In the genomic region with DNA sequence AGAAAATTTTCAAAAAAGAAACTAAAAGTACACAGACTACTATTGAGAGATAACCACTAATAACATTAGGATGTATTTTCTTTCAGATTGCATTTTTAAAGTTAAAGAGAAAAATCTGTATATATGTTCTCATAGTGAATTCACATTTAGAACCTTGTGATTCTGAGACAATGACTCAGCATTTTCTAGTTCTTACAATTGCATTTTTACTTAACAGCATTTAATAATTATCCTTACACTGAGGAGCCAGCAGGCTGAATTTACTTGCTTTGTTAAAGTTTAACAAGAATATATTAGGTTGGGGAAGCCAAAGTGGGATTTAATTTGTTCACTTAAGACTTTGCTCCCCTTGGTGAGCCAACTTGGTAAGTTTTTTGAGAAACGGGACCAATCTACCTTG, we compare ENCODE assay signal across 13 cellular contexts. TPM values are rescaled to one million over a fixed set of nuclear protein-coding genes. Genes with fewer than 3 reads are reported as not detected.
DNase-seq lines count a peak whose midpoint lies in the region; ATAC-seq, FAIRE-seq and TF ChIP-seq lines count a peak whose summit lies in the region.
"Had no signal": no experiment of that assay in that cellular context is flagged by ENCODE, and none has a peak within 500 bp of the region (broad histone marks: within the 10 kb centered on the region; RNA-seq: fewer than 3 reads in every experiment).

No MANE protein-coding gene starts in this region.

- H3K9ac ChIP-seq in GM12878 (ENCODE audit: control insufficient read depth, insufficient read depth, low read length), result no peak overlapping the region
- no peak overlapping the region for H3K9ac ChIP-seq in keratinocyte (ENCODE audit: control insufficient read depth, extremely low read depth, insufficient read depth, low read length)

- H3K4me1 Mint-ChIP-seq in activated naive CD4-positive, alpha-beta T cell treated with anti-CD3 and anti-CD28 coated beads, Interleukin-2, amount 50 U/mL, for 24 hours, result peaks cover 28% of the 10 kb centered on the region

- H3K79me2 ChIP-seq in GM12878 (ENCODE audit: control insufficient read depth, insufficient read depth, low read length) (peaks cover 1% of the 10 kb centered on the region; the same call in 1 of the 2 replicates), keratinocyte (ENCODE audit: control insufficient read depth, insufficient read depth, low read length) (peaks cover 87% of the 10 kb centered on the region)

- no peak for ATAC-seq in activated naive CD4-positive, alpha-beta T cell treated with anti-CD3 and anti-CD28 coated beads, Interleukin-2, amount 50 U/mL, for 72 hours
- ATAC-seq in GM12878 (no peak), HG03342 (IDR thresholded peaks at IDR 0.05; ENCODE audit: unreplicated experiment) (no peak)

- H3K9me3 Mint-ChIP-seq in activated naive CD4-positive, alpha-beta T cell treated with anti-CD3 and anti-CD28 coated beads, Interleukin-2, amount 50 U/mL, for 24 hours, result no peaks in the 10 kb centered on the region
- no peaks in the 10 kb centered on the region for H3K9me3 Mint-ChIP-seq in activated naive CD4-positive, alpha-beta T cell treated with anti-CD3 and anti-CD28 coated beads, Interleukin-2, amount 50 U/mL, for 72 hours

- no peak overlapping the region for H3K4me3 Mint-ChIP-seq in activated naive CD4-positive, alpha-beta T cell treated with anti-CD3 and anti-CD28 coated beads, Interleukin-2, amount 50 U/mL, for 24 hours

- no peak for TF ChIP-seq RAD21 in GM12878 (IDR thresholded peaks at IDR 0.05; ENCODE audit: insufficient read depth, low read depth, low read length)

- H3K9me3 ChIP-seq in GM12878 (replicated peaks; ENCODE audit: control insufficient read depth, insufficient read depth, low read length), result no peaks in the 10 kb centered on the region
- H3K9me3 ChIP-seq in keratinocyte (ENCODE audit: control insufficient read depth, low read depth, low read length), result no peaks in the 10 kb centered on the region
- H3K9me3 ChIP-seq in thyroid gland, result no peaks in the 10 kb centered on the region

- TF ChIP-seq CTCF in GM12878 (IDR thresholded peaks at IDR 0.05 in 2 of 3, conservative IDR thresholded peaks at IDR 0.05 in 1 of 3; ENCODE audit: control insufficient read depth in 2 of 3, extremely low read depth in 1 of 3, insufficient read depth in 1 of 3, low read depth in 3 of 3, low read length in 3 of 3), result no peak
- no peak for TF ChIP-seq CTCF in keratinocyte (optimal IDR thresholded peaks at IDR 0.05 in 1 of 3, IDR thresholded peaks at IDR 0.05 in 1 of 3, conservative IDR thresholded peaks at IDR 0.05 in 1 of 3; ENCODE audit: extremely low read depth in 1 of 3, insufficient read depth in 2 of 3, low read length in 3 of 3)
- TF ChIP-seq CTCF in thyroid gland (IDR thresholded peaks at IDR 0.05), result no peak

- H3K27me3 Mint-ChIP-seq in activated naive CD4-positive, alpha-beta T cell treated with anti-CD3 and anti-CD28 coated beads, Interleukin-2, amount 50 U/mL, for 24 hours, result no peaks in the 10 kb centered on the region

- H3K4me3 ChIP-seq in GM12878, result no peak overlapping the region
- H3K4me3 ChIP-seq in keratinocyte (ENCODE audit: control insufficient read depth in 2 of 3, extremely low read depth in 1 of 3, insufficient read depth in 2 of 3, low read depth in 1 of 3, low read length in 3 of 3), result no peak overlapping the region
- H3K4me3 ChIP-seq in thyroid gland (replicated peaks in 1 of 3), result no peak overlapping the region

- peaks cover 3% of the 10 kb centered on the region; the same call in 1 of the 2 replicates for H3K4me1 ChIP-seq in GM12878 (ENCODE audit: control insufficient read depth, insufficient read depth, low read length)
- peaks cover 22% of the 10 kb centered on the region for H3K4me1 ChIP-seq in keratinocyte (ENCODE audit: control insufficient read depth, extremely low read depth, insufficient read depth, low read length)
- H3K4me1 ChIP-seq in thyroid gland, result peaks cover 14 to 23% of the 10 kb centered on the region in 2 donors

- H3K36me3 ChIP-seq in GM12878 (ENCODE audit: control insufficient read depth in 2 of 2, insufficient read depth in 2 of 2, low read length in 1 of 2) (no peaks in the 10 kb centered on the region), keratinocyte (ENCODE audit: control insufficient read depth in 2 of 2, extremely low read depth in 1 of 2, insufficient read depth in 2 of 2, low read length in 2 of 2) (no peaks in the 10 kb centered on the region), thyroid gland (no peaks in the 10 kb centered on the region)

- POLR2A ChIA-PET in GM12878 (lab: Charles Lee), result no interaction called here

- SMC1A ChIA-PET in GM12878 (lab: Charles Lee; ENCODE audit: uncharacterized antibody, unreplicated experiment), result interaction anchor here (0.6 kb wide), 2 partner anchors 94 to 1617 kb away, joined by 3 read pairs; no protein-coding TSS in a partner anchor

- H3K27me3 ChIP-seq in GM12878 (replicated peaks in 1 of 2; ENCODE audit: control insufficient read depth in 2 of 2, insufficient read depth in 2 of 2, low read length in 1 of 2) (no peaks in the 10 kb centered on the region), keratinocyte (ENCODE audit: control insufficient read depth, extremely low read depth, insufficient read depth, low read length) (no peaks in the 10 kb centered on the region), thyroid gland (no peaks in the 10 kb centered on the region)

- in situ Hi-C loops in GM12878 (cut with MboI), result no loop called here

- H3K9me1 ChIP-seq in keratinocyte (ENCODE audit: control insufficient read depth, extremely low read depth, insufficient read depth, low read length), result no peaks in the 10 kb centered on the region

- TF ChIP-seq POLR2A in GM12878 (IDR thresholded peaks at IDR 0.05; ENCODE audit: low read depth, low read length) (no peak), thyroid gland (IDR thresholded peaks at IDR 0.05) (no peak)

- CTCF ChIA-PET in GM12878 (lab: Yijun Ruan, JAX), result interaction anchor here (1.3 kb wide), 1 partner anchor 12 kb away, joined by 3 read pairs; no protein-coding TSS in a partner anchor

- H4K20me1 ChIP-seq in GM12878 (ENCODE audit: control insufficient read depth, insufficient read depth), result no peaks in the 10 kb centered on the region
- no peaks in the 10 kb centered on the region for H4K20me1 ChIP-seq in keratinocyte (ENCODE audit: control insufficient read depth, extremely low read depth, insufficient read depth, low read length)

- no TSS peak for BruUV-seq in GM12878 (replicated peaks; lab: Mats Ljungman, UMichigan)

- H3K27ac ChIP-seq in GM12878 (ENCODE audit: control insufficient read depth, insufficient read depth), result no peak overlapping the region
- peak overlapping the region; percentile 36 for H3K27ac ChIP-seq in keratinocyte (ENCODE audit: control insufficient read depth, insufficient read depth, low read length)
- H3K27ac ChIP-seq in thyroid gland, result peak overlapping the region; percentile 3 to 52 (median 23)

- TF ChIP-seq EP300 in GM12878 (IDR thresholded peaks at IDR 0.05; ENCODE audit: borderline replicate concordance in 1 of 2, control insufficient read depth in 1 of 2, low read depth in 2 of 2, low read length in 2 of 2), result no peak

- RAD21 ChIA-PET in GM12878 (lab: Charles Lee; ENCODE audit: unreplicated experiment), result no interaction called here

- 95% methylated on average over 1 of the region's 1 CpG for WGBS in GM12878 (ENCODE audit: insufficient coverage, insufficient replicate concordance, low lambda C conversion rate, missing lambda C conversion rate)
- 83 to 84% methylated on average over 1 of the region's 1 CpG for WGBS in thyroid gland, 2 donors

- dilution Hi-C loops in keratinocyte (cut with MboI; ENCODE audit: extremely low pct_ligation_motif_present, low sequenced_read_pairs), result no loop called here

- H3K4me2 ChIP-seq in GM12878 (ENCODE audit: control insufficient read depth, insufficient read depth) (no peak overlapping the region; the same call in 1 of the 2 replicates), keratinocyte (ENCODE audit: control insufficient read depth, extremely low read depth, insufficient read depth, low read depth, low read length) (no peak overlapping the region)

- no peaks in the 10 kb centered on the region for H3K36me3 Mint-ChIP-seq in activated naive CD4-positive, alpha-beta T cell treated with anti-CD3 and anti-CD28 coated beads, Interleukin-2, amount 50 U/mL, for 24 hours
- H3K36me3 Mint-ChIP-seq in activated naive CD4-positive, alpha-beta T cell treated with anti-CD3 and anti-CD28 coated beads, Interleukin-2, amount 50 U/mL, for 72 hours, result peaks cover 3% of the 10 kb centered on the region in 2 donors

- H2AFZ ChIP-seq in GM12878 (ENCODE audit: control insufficient read depth, low read depth, low read length) (no peak overlapping the region), keratinocyte (ENCODE audit: control insufficient read depth, low read length) (no peak overlapping the region)

- no peak for DNase-seq in activated naive CD4-positive, alpha-beta T cell treated with anti-CD3 and anti-CD28 coated beads, Interleukin-2, amount 50 U/mL, for 72 hours (ENCODE audit: low spot score in 2 of 2)
- DNase-seq in GM12878 (ENCODE audit: low read depth, low spot score) (no peak), keratinocyte (ENCODE audit: low read depth, low spot score) (no peak), thyroid gland (no peak), NOMO-1 treated with dmso at 0.1 percent for 144 hours (lab: John Stamatoyannopoulos, UW; ENCODE audit: unreplicated experiment) (no peak), SW480 (ENCODE audit: low spot score) (no peak)
- DNase-seq: cerebellar nuclear complex; hippocampal formation; KG1; NCI-H524; stimulated activated CD4-positive, alpha-beta T cell treated with anti-CD3 and anti-CD28 coated beads, Interleukin-4, amount 100 ng/mL, for 4 hours had no signal

- no peak for FAIRE-seq in GM12878 (lab: Jason Lieb, UNC)
- no peak for FAIRE-seq in keratinocyte (lab: Jason Lieb, UNC)

- H3K27ac Mint-ChIP-seq in activated naive CD4-positive, alpha-beta T cell treated with anti-CD3 and anti-CD28 coated beads, Interleukin-2, amount 50 U/mL, for 24 hours, result peak overlapping the region; percentile 44
- no peak overlapping the region for H3K27ac Mint-ChIP-seq in activated naive CD4-positive, alpha-beta T cell treated with anti-CD3 and anti-CD28 coated beads, Interleukin-2, amount 50 U/mL, for 72 hours

- intact Hi-C loops in GM12878 (cut with micrococcal nuclease; ENCODE audit: unreplicated experiment) (no loop called here), thyroid gland (cut with DNase I) (no loop called here)

RNA-seq across cellular contexts. Expression of gene PATJ, which starts 4.5 kb away (rescaled TPM):
- 10 to 100 TPM; 21.5 to 24.7 TPM for total RNA-seq in activated naive CD4-positive, alpha-beta T cell treated with anti-CD3 and anti-CD28 coated beads, Interleukin-2, amount 50 U/mL, for 72 hours
- total RNA-seq in GM12878 (2013; cell fraction: nucleolus; rRNA removed), result 84.0 and 89.2 TPM in 2 replicates
- total RNA-seq in GM12878 (2014; rRNA removed) (8.8 and 10.1 TPM in 2 replicates), GM12878 (2014; rRNA removed; fragmentation: Illumina TruSeq; extraction: Trizol) (13.9 and 15.8 TPM in 2 replicates), GM12878 (2021) (11.4 and 13.6 TPM in 2 replicates), thyroid gland (100 to 1,000 TPM in 3 of 4 donors, 10 to 100 TPM in 1; 94.7 to 221 (median 119) TPM)
- 3.6 TPM for polyA plus RNA-seq in GM12878 (2011; ENCODE audit: low read depth)
- polyA plus RNA-seq in GM12878 (2011; rRNA removed) (6.6 and 8.8 TPM in 2 replicates), GM12878 (2014; fragmentation: Illumina TruSeq; extraction: Trizol) (6.7 and 7.4 TPM in 2 replicates), GM12878 (2014; fragmentation: Nextera tagmentation; extraction: Ambion mirVana) (1 to 10 TPM; 2.8 to 4.5 TPM), GM12878 (2014; rRNA removed) (4.9 and 6.3 TPM in 2 replicates), GM12878 (2016; fragmentation: Nextera tagmentation; extraction: Ambion mirVana) (1 to 10 TPM; 6.3 to 7.1 TPM), keratinocyte (19.7 to 28.1 TPM (median 24.1 TPM) in 3 replicates)
- polyA plus RNA-seq in GM12878 (2011; cell fraction: cytosol; rRNA removed), result 2.8 and 3.1 TPM in 2 replicates
- 6.5 and 6.9 TPM in 2 replicates for polyA plus RNA-seq in GM12878 (2011; cell fraction: nucleus; rRNA removed)
- polyA plus RNA-seq in GM12878 (2012), result 4.0 and 5.0 TPM in 2 replicates
- polyA minus RNA-seq in GM12878 (2011; rRNA and poly(A)+ RNA removed), result 23.2 and 24.2 TPM in 2 replicates
- polyA minus RNA-seq in GM12878 (2011; cell fraction: cytosol; rRNA and poly(A)+ RNA removed), result 5.5 and 8.3 TPM in 2 replicates
- polyA minus RNA-seq in GM12878 (2011; cell fraction: nucleus; rRNA and poly(A)+ RNA removed), result 25.3 and 26.2 TPM in 2 replicates
- polyA plus RNA-seq in keratinocyte (2011; ENCODE audit: low read depth), result 87.9 TPM
- 10.2 and 16.4 TPM in 2 replicates for polyA plus RNA-seq in keratinocyte (2011; cell fraction: cytosol; rRNA removed)
- polyA plus RNA-seq in keratinocyte (2011; cell fraction: nucleus; rRNA removed), result 49.3 and 55.9 TPM in 2 replicates
- polyA plus RNA-seq in keratinocyte (2012; ENCODE audit: low replicate concordance), result 24.8 and 25.1 TPM in 2 replicates
- polyA minus RNA-seq in keratinocyte, result 14.8 to 126 TPM (median 57.2 TPM) in 3 replicates
- 20.7 TPM for polyA minus RNA-seq in keratinocyte (2011; cell fraction: cytosol; rRNA and poly(A)+ RNA removed)
- 109 and 227 TPM in 2 replicates for polyA minus RNA-seq in keratinocyte (2011; cell fraction: nucleus; rRNA and poly(A)+ RNA removed)

RNA-seq across cellular contexts. Expression of gene TM2D1, which starts 21.8 kb away (rescaled TPM):
- 10 to 100 TPM; 33.9 to 39.2 TPM for total RNA-seq in activated naive CD4-positive, alpha-beta T cell treated with anti-CD3 and anti-CD28 coated beads, Interleukin-2, amount 50 U/mL, for 72 hours
- 97.7 and 103 TPM in 2 replicates for total RNA-seq in GM12878 (2013; cell fraction: nucleolus; rRNA removed)
- 31.4 and 35.5 TPM in 2 replicates for total RNA-seq in GM12878 (2014; rRNA removed)
- total RNA-seq in GM12878 (2014; rRNA removed; fragmentation: Illumina TruSeq; extraction: Trizol), result 32.0 and 33.9 TPM in 2 replicates
- total RNA-seq in GM12878 (2021), result 15.4 and 21.0 TPM in 2 replicates
- polyA plus RNA-seq in GM12878 (2011; ENCODE audit: low read depth), result 16.7 TPM
- polyA plus RNA-seq in GM12878 (2011; rRNA removed), result 45.1 and 70.3 TPM in 2 replicates
- 22.1 and 24.5 TPM in 2 replicates for polyA plus RNA-seq in GM12878 (2011; cell fraction: cytosol; rRNA removed)
- polyA plus RNA-seq in GM12878 (2011; cell fraction: nucleus; rRNA removed), result 24.2 and 32.2 TPM in 2 replicates
- 27.5 and 33.9 TPM in 2 replicates for polyA plus RNA-seq in GM12878 (2012)
- polyA plus RNA-seq in GM12878 (2014; fragmentation: Illumina TruSeq; extraction: Trizol), result 21.8 and 23.3 TPM in 2 replicates
- 10 to 100 TPM; 32.0 to 37.9 TPM for polyA plus RNA-seq in GM12878 (2014; fragmentation: Nextera tagmentation; extraction: Ambion mirVana)
- 39.2 and 46.6 TPM in 2 replicates for polyA plus RNA-seq in GM12878 (2014; rRNA removed)
- 10 to 100 TPM; 44.3 to 44.6 TPM for polyA plus RNA-seq in GM12878 (2016; fragmentation: Nextera tagmentation; extraction: Ambion mirVana)
- polyA minus RNA-seq in GM12878 (2011; rRNA and poly(A)+ RNA removed), result 19.2 and 20.3 TPM in 2 replicates
- 7.4 and 16.3 TPM in 2 replicates for polyA minus RNA-seq in GM12878 (2011; cell fraction: cytosol; rRNA and poly(A)+ RNA removed)
- 28.2 and 38.4 TPM in 2 replicates for polyA minus RNA-seq in GM12878 (2011; cell fraction: nucleus; rRNA and poly(A)+ RNA removed)
- polyA plus RNA-seq in keratinocyte, result 51.1 to 70.2 TPM (median 51.5 TPM) in 3 replicates
- 20.4 TPM for polyA plus RNA-seq in keratinocyte (2011; ENCODE audit: low read depth)
- polyA plus RNA-seq in keratinocyte (2011; cell fraction: cytosol; rRNA removed), result 40.6 and 62.4 TPM in 2 replicates
- polyA plus RNA-seq in keratinocyte (2011; cell fraction: nucleus; rRNA removed), result 66.3 and 80.3 TPM in 2 replicates
- 40.8 and 43.9 TPM in 2 replicates for polyA plus RNA-seq in keratinocyte (2012; ENCODE audit: low replicate concordance)
- 6.4 to 24.6 TPM (median 19.3 TPM) in 3 replicates for polyA minus RNA-seq in keratinocyte
- polyA minus RNA-seq in keratinocyte (2011; cell fraction: cytosol; rRNA and poly(A)+ RNA removed), result 33.0 TPM
- polyA minus RNA-seq in keratinocyte (2011; cell fraction: nucleus; rRNA and poly(A)+ RNA removed), result 31.9 and 47.5 TPM in 2 replicates
- total RNA-seq in thyroid gland, result 10 to 100 TPM; 55.7 to 84.4 (median 69.9) TPM
